1 cellular context compared by ENCODE assay signal in the genomic region with DNA sequence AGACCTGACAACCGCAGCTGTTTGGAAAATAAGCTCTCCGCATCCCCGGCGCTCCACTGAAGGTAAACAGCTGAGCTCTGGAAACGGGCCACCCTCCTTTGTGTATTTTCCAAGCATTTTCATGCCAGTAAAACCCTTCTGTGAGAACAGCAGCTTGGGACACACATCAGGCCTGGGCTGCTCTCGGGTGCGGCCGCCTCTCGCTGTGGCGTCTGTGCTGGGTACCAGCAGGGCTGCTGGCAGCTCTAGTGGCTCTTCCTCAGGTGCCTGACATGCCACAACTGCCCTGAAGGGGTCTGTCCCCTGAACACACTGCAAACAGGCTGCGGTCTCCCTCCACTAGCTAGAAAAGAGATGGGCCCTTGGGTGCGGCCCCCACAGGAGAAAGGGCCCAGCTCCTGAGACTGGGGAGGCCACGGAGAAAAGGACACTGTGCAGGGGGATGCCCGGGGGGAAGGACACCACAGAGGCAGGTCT.
TF ChIP-seq lines count a peak whose summit lies in the region.

No MANE protein-coding gene starts in this region.

TF ChIP-seq in H1, 55 proteins besides CTCF, POLR2A, EP300 and RAD21 (continued from another document):
- no peak for TF ChIP-seq RBBP5 (IDR thresholded peaks at IDR 0.05; ENCODE audit: borderline replicate concordance, low read depth, low read length)
- TF ChIP-seq HDAC2 (IDR thresholded peaks at IDR 0.05; ENCODE audit: borderline replicate concordance in 1 of 2, low read depth in 2 of 2, low read length in 2 of 2): no peak
- no peak for TF ChIP-seq E2F6 (IDR thresholded peaks at IDR 0.05)
- TF ChIP-seq YY1 (IDR thresholded peaks at IDR 0.05; ENCODE audit: low read depth, low read length): no peak
- TF ChIP-seq POLR2AphosphoS5 (IDR thresholded peaks at IDR 0.05; ENCODE audit: low read depth, low read length): no peak
- no peak for TF ChIP-seq RXRA (IDR thresholded peaks at IDR 0.05; ENCODE audit: insufficient read depth, low read depth, low read length)
- no peak for TF ChIP-seq CEBPB (IDR thresholded peaks at IDR 0.05; ENCODE audit: low read depth, low read length)
- TF ChIP-seq FOSL1 (IDR thresholded peaks at IDR 0.05; ENCODE audit: insufficient read depth, low read depth, low read length): no peak
- TF ChIP-seq, protein P1, sequence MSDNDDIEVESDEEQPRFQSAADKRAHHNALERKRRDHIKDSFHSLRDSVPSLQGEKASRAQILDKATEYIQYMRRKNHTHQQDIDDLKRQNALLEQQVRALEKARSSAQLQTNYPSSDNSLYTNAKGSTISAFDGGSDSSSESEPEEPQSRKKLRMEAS (IDR thresholded peaks at IDR 0.05): no peak
- TF ChIP-seq GTF2F1 (IDR thresholded peaks at IDR 0.05; ENCODE audit: borderline replicate concordance, low read depth, low read length): no peak
